ENCODE assay signal across 9 cellular contexts in genomic region chr5:142235050-142235797, GRCh38.
DNase-seq lines count a peak whose midpoint lies in the region; ATAC-seq, FAIRE-seq and TF ChIP-seq lines count a peak whose summit lies in the region.
"Had no signal": no experiment of that assay in that cellular context is flagged by ENCODE, and none has a peak within 500 bp of the region (broad histone marks: within the 10 kb centered on the region; RNA-seq: fewer than 3 reads in every experiment).

No MANE protein-coding gene starts in this region.

- POLR2A ChIA-PET in naive thymus-derived CD8-positive, alpha-beta T cell (lab: Charles Lee): no interaction called here

- H3K9me3 ChIP-seq in keratinocyte (ENCODE audit: control insufficient read depth, low read depth, low read length): no peaks in the 10 kb centered on the region

- H2AFZ ChIP-seq in keratinocyte (ENCODE audit: control insufficient read depth, low read length): no peak overlapping the region
- H2AFZ ChIP-seq: parathyroid adenoma had no signal

- no peaks in the 10 kb centered on the region for H4K20me1 ChIP-seq in keratinocyte (ENCODE audit: control insufficient read depth, extremely low read depth, insufficient read depth, low read length)

- no peaks in the 10 kb centered on the region for H3K36me3 Mint-ChIP-seq in activated T-cell treated with anti-CD3 and anti-CD28 coated beads, Interleukin-2, amount 50 U/mL, for 72 hours (ENCODE audit: insufficient read depth in 2 of 2)
- no peaks in the 10 kb centered on the region for H3K36me3 Mint-ChIP-seq in stimulated activated naive CD8-positive, alpha-beta T cell treated with anti-CD3 and anti-CD28 coated beads, Interleukin-15, Interleukin-2, amounts not matched to agents 100 ng/mL and 50 ng/mL, for 24 hours (ENCODE audit: low read depth)
- H3K36me3 Mint-ChIP-seq in naive thymus-derived CD8-positive, alpha-beta T cell: peaks cover 0 to 2% (median 0%) of the 10 kb centered on the region in 3 donors
- no peaks in the 10 kb centered on the region for H3K36me3 Mint-ChIP-seq in CD14-positive monocyte

- H3K9me1 ChIP-seq in keratinocyte (ENCODE audit: control insufficient read depth, extremely low read depth, insufficient read depth, low read length): no peaks in the 10 kb centered on the region

- peaks cover 27% of the 10 kb centered on the region for H3K4me1 Mint-ChIP-seq in activated T-cell treated with anti-CD3 and anti-CD28 coated beads, Interleukin-2, amount 50 U/mL, for 72 hours (ENCODE audit: low read depth)
- peaks cover 21% of the 10 kb centered on the region for H3K4me1 Mint-ChIP-seq in stimulated activated naive CD8-positive, alpha-beta T cell treated with anti-CD3 and anti-CD28 coated beads, Interleukin-15, Interleukin-2, amounts not matched to agents 100 ng/mL and 50 ng/mL, for 24 hours (ENCODE audit: low read depth)
- peaks cover 5 to 6% (median 5%) of the 10 kb centered on the region in 4 donors for H3K4me1 Mint-ChIP-seq in naive thymus-derived CD8-positive, alpha-beta T cell
- H3K4me1 Mint-ChIP-seq in CD14-positive monocyte: peaks cover 1% of the 10 kb centered on the region

- no peak overlapping the region for H3K27ac ChIP-seq in keratinocyte (ENCODE audit: control insufficient read depth, insufficient read depth, low read length)
- H3K27ac ChIP-seq: parathyroid adenoma had no signal

- intact Hi-C loops in CD14-positive monocyte (cut with micrococcal nuclease): no loop called here

- no peak overlapping the region for H3K9ac ChIP-seq in keratinocyte (ENCODE audit: control insufficient read depth, extremely low read depth, insufficient read depth, low read length)
- H3K9ac ChIP-seq: parathyroid adenoma had no signal

- H3K9me3 Mint-ChIP-seq in activated T-cell treated with anti-CD3 and anti-CD28 coated beads, Interleukin-2, amount 50 U/mL, for 72 hours: no peaks in the 10 kb centered on the region
- H3K9me3 Mint-ChIP-seq in stimulated activated naive CD8-positive, alpha-beta T cell treated with anti-CD3 and anti-CD28 coated beads, Interleukin-15, Interleukin-2, amounts not matched to agents 100 ng/mL and 50 ng/mL, for 24 hours: no peaks in the 10 kb centered on the region
- H3K9me3 Mint-ChIP-seq in naive thymus-derived CD8-positive, alpha-beta T cell: peaks cover 0 to 7% (median 0%) of the 10 kb centered on the region in 9 donors
- H3K9me3 Mint-ChIP-seq in CD14-positive monocyte: peaks cover 7 to 20% (median 13%) of the 10 kb centered on the region in 7 donors

- H3K27ac Mint-ChIP-seq in activated T-cell treated with anti-CD3 and anti-CD28 coated beads, Interleukin-2, amount 50 U/mL, for 72 hours: no peak overlapping the region
- H3K27ac Mint-ChIP-seq in stimulated activated naive CD8-positive, alpha-beta T cell treated with anti-CD3 and anti-CD28 coated beads, Interleukin-15, Interleukin-2, amounts not matched to agents 100 ng/mL and 50 ng/mL, for 24 hours: peak overlapping the region; percentile 26
- no peak overlapping the region for H3K27ac Mint-ChIP-seq in naive thymus-derived CD8-positive, alpha-beta T cell
- H3K27ac Mint-ChIP-seq in CD14-positive monocyte: no peak overlapping the region

- peak; percentile 71 to 72 for ATAC-seq in activated T-cell treated with anti-CD3 and anti-CD28 coated beads, Interleukin-2, amount 50 U/mL, for 72 hours (replicated peaks in 1 of 2)
- ATAC-seq in naive thymus-derived CD8-positive, alpha-beta T cell: no peak

- DNase-seq in activated effector memory CD4-positive, alpha-beta T cell treated with anti-CD3 and anti-CD28 coated beads, Interleukin-2, amount 50 U/mL, for 16 hours: peak; percentile 65
- DNase-seq in activated effector memory CD4-positive, alpha-beta T cell treated with Interleukin-2 at 50 U/mL for 16 hours: no peak
- DNase-seq in activated T-cell treated with anti-CD3 and anti-CD28 coated beads, Interleukin-2, amount 50 U/mL, for 72 hours: peak in 1 of 2 donors; percentile 17
- DNase-seq in keratinocyte (ENCODE audit: low read depth, low spot score): no peak
- DNase-seq in naive thymus-derived CD8-positive, alpha-beta T cell: no peak
- DNase-seq in NCI-H1436 (lab: John Stamatoyannopoulos, UW): no peak
- DNase-seq in CD14-positive monocyte (ENCODE audit: low spot score): no peak

- no peak overlapping the region for H3K4me2 ChIP-seq in keratinocyte (ENCODE audit: control insufficient read depth, extremely low read depth, insufficient read depth, low read depth, low read length)

- H3K36me3 ChIP-seq in keratinocyte (ENCODE audit: control insufficient read depth in 2 of 2, extremely low read depth in 1 of 2, insufficient read depth in 2 of 2, low read length in 2 of 2): no peaks in the 10 kb centered on the region

- H3K4me3 Mint-ChIP-seq in activated T-cell treated with anti-CD3 and anti-CD28 coated beads, Interleukin-2, amount 50 U/mL, for 72 hours: no peak overlapping the region
- no peak overlapping the region for H3K4me3 Mint-ChIP-seq in stimulated activated naive CD8-positive, alpha-beta T cell treated with anti-CD3 and anti-CD28 coated beads, Interleukin-15, Interleukin-2, amounts not matched to agents 100 ng/mL and 50 ng/mL, for 24 hours
- peak overlapping the region in 1 of 10 donors; percentile 23 for H3K4me3 Mint-ChIP-seq in naive thymus-derived CD8-positive, alpha-beta T cell
- no peak overlapping the region for H3K4me3 Mint-ChIP-seq in CD14-positive monocyte

- dilution Hi-C loops in keratinocyte (cut with MboI; ENCODE audit: extremely low pct_ligation_motif_present, low sequenced_read_pairs): no loop called here

- no peaks in the 10 kb centered on the region for H3K27me3 Mint-ChIP-seq in activated T-cell treated with anti-CD3 and anti-CD28 coated beads, Interleukin-2, amount 50 U/mL, for 72 hours (ENCODE audit: low read depth)
- H3K27me3 Mint-ChIP-seq in stimulated activated naive CD8-positive, alpha-beta T cell treated with anti-CD3 and anti-CD28 coated beads, Interleukin-15, Interleukin-2, amounts not matched to agents 100 ng/mL and 50 ng/mL, for 24 hours: peaks cover 6% of the 10 kb centered on the region
- H3K27me3 Mint-ChIP-seq in naive thymus-derived CD8-positive, alpha-beta T cell: peaks cover 0 to 8% (median 4%) of the 10 kb centered on the region in 5 donors
- H3K27me3 Mint-ChIP-seq in CD14-positive monocyte (ENCODE audit: low read depth in 3 of 3): peaks cover 18 to 42% (median 21%) of the 10 kb centered on the region in 3 donors

- peaks cover 16% of the 10 kb centered on the region for H3K4me1 ChIP-seq in keratinocyte (ENCODE audit: control insufficient read depth, extremely low read depth, insufficient read depth, low read length)
- H3K4me1 ChIP-seq: parathyroid adenoma had no signal

- peak; percentile 5 for FAIRE-seq in keratinocyte (lab: Jason Lieb, UNC)

- no peak overlapping the region for H3K4me3 ChIP-seq in keratinocyte (ENCODE audit: control insufficient read depth in 2 of 3, extremely low read depth in 1 of 3, insufficient read depth in 2 of 3, low read depth in 1 of 3, low read length in 3 of 3)

- H3K79me2 ChIP-seq in keratinocyte (ENCODE audit: control insufficient read depth, insufficient read depth, low read length): no peaks in the 10 kb centered on the region
- H3K79me2 ChIP-seq: parathyroid adenoma had no signal

- TF ChIP-seq CTCF in keratinocyte (optimal IDR thresholded peaks at IDR 0.05 in 1 of 3, IDR thresholded peaks at IDR 0.05 in 1 of 3, conservative IDR thresholded peaks at IDR 0.05 in 1 of 3; ENCODE audit: extremely low read depth in 1 of 3, insufficient read depth in 2 of 3, low read length in 3 of 3): no peak
- TF ChIP-seq CTCF in CD14-positive monocyte (IDR thresholded peaks at IDR 0.05): no peak

- H3K27me3 ChIP-seq in keratinocyte (ENCODE audit: control insufficient read depth, extremely low read depth, insufficient read depth, low read length): no peaks in the 10 kb centered on the region

Comparison
In these comparisons a context has a peak if more than half of its experiments do, and no peak if none do; other contexts are left out.
1. ATAC-seq: peak in activated T-cell treated with anti-CD3 and anti-CD28 coated beads, Interleukin-2, amount 50 U/mL, for 72 hours (2 of 2); none in naive thymus-derived CD8-positive, alpha-beta T cell (0 of 2).